In the genomic region with DNA sequence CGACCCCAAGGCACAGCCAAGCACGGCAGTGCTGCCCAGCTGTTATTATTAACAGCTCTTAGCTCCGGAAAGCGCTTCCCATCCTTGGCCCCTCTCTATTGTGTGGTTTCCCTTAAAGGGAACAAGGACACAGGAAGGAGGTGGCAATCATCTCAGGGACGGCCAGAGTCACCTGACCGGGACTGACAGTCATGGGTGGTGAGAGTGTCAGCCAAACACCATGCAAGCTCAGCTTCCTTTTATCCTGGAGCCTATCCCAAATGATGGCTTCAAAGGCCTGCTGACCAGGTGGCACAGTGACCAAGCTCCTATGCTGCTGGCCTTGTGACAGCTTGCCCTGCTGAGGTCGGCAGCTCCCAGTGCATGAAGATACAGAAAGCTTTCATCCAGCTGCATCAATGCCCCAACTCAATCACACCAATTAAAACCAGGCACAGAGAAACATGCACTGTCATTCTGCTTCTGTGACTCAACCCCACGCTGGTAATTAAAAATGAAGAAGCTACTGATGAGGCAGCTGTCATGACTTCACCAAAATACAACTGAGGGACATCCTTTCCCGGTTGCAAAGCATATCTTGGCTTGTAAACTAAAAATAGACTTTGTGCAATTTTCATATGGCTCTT, we compare ENCODE assay signal across 10 cellular contexts. TPM values are rescaled to one million over a fixed set of nuclear protein-coding genes. Genes with fewer than 3 reads are reported as not detected.
DNase-seq lines count a peak whose midpoint lies in the region; ATAC-seq and TF ChIP-seq lines count a peak whose summit lies in the region.
"Had no signal": no experiment of that assay in that cellular context is flagged by ENCODE, and none has a peak within 500 bp of the region (broad histone marks: within the 10 kb centered on the region; RNA-seq: fewer than 3 reads in every experiment).

No MANE protein-coding gene starts in this region.

- TF ChIP-seq CTCF in NB4 (IDR thresholded peaks at IDR 0.05; ENCODE audit: low read depth, low read length), result no peak

- H3K36me3 ChIP-seq in ectodermal cell (ENCODE audit: control insufficient read depth, insufficient read depth, low read length), result no peaks in the 10 kb centered on the region

- TF ChIP-seq POLR2A in NB4 (IDR thresholded peaks at IDR 0.05; ENCODE audit: extremely low read depth, insufficient read length), result no peak

- DNase-seq in C1 segment of cervical spinal cord (lab: John Stamatoyannopoulos, UW), result peak in 11 of 14 donors; percentile 30 to 85 (median 50)
- DNase-seq in NB4 (ENCODE audit: low read depth), result peak; percentile 86
- peak; percentile 64 for DNase-seq in myocyte (ENCODE audit: low read depth)
- DNase-seq in NCI-H226, result no peak
- DNase-seq in activated CD8-positive, alpha-beta memory T cell treated with anti-CD3 and anti-CD28 coated beads for 24 hours, result no peak
- no peak for DNase-seq in GOT3 (lab: John Stamatoyannopoulos, UW)
- DNase-seq: DND-41, NCI-H524 treated with DMSO at 0.1 percent for 48 hours had no signal

- ATAC-seq in GM21390 (IDR thresholded peaks at IDR 0.05; ENCODE audit: unreplicated experiment), result no peak

- peak overlapping the region; percentile 26 for H3K27ac ChIP-seq in ectodermal cell (ENCODE audit: insufficient read depth, low read depth, low read length, poor library complexity, severe bottlenecking)

- no peaks in the 10 kb centered on the region for H3K27me3 ChIP-seq in ectodermal cell (ENCODE audit: control insufficient read depth, insufficient read depth, low read length, poor library complexity, severe bottlenecking)

- H3K9me3 ChIP-seq in ectodermal cell (ENCODE audit: control insufficient read depth, low read length), result no peaks in the 10 kb centered on the region

- peaks cover 33% of the 10 kb centered on the region for H3K4me1 ChIP-seq in ectodermal cell (ENCODE audit: control insufficient read depth, insufficient read depth, low read length)

- no peak overlapping the region for H3K4me3 ChIP-seq in NB4 (ENCODE audit: low read depth, low read length)
- H3K4me3 ChIP-seq in ectodermal cell (ENCODE audit: insufficient read depth, low read depth, low read length), result no peak overlapping the region

- 69 to 78% methylated on average over 9 of the region's 9 CpGs for WGBS in ectodermal cell, 2 experiments

RNA-seq across cellular contexts. Expression of a gene that starts 34.1 kb away (rescaled TPM):
- 6.8 TPM for polyA plus RNA-seq in ectodermal cell (2013, experiment 1 of 4)
- 6.3 TPM for polyA plus RNA-seq in ectodermal cell (2013, experiment 2 of 4)
- polyA plus RNA-seq in ectodermal cell (2013, experiment 3 of 4), result 6.8 TPM
- polyA plus RNA-seq in ectodermal cell (2013, experiment 4 of 4), result 5.6 TPM
- total RNA-seq in myocyte, result 2.2 and 2.5 TPM in 2 replicates
- polyA plus RNA-seq in myocyte (2012), result 0.33 TPM

Comparison
In these comparisons a context has a peak if more than half of its experiments do, and no peak if none do; other contexts are left out.
1. DNase-seq: peak in C1 segment of cervical spinal cord (11 of 14), NB4 (single experiment) and myocyte (single experiment); none in NCI-H226 (single experiment), activated CD8-positive, alpha-beta memory T cell treated with anti-CD3 and anti-CD28 coated beads for 24 hours (single experiment) and GOT3 (single experiment).